In genomic region chr17:72826602-72827001, GRCh38 we compare ENCODE assay signal across 21 cellular contexts.
DNase-seq lines count a peak whose midpoint lies in the region; ATAC-seq, FAIRE-seq and TF ChIP-seq lines count a peak whose summit lies in the region.
"Had no signal": no experiment of that assay in that cellular context is flagged by ENCODE, and none has a peak within 500 bp of the region (broad histone marks: within the 10 kb centered on the region; RNA-seq: fewer than 3 reads in every experiment).

No MANE protein-coding gene starts in this region.

- H3K27me3 ChIP-seq in bronchial epithelial cell (ENCODE audit: control insufficient read depth, insufficient read depth, low read length) (no peaks in the 10 kb centered on the region), mesenchymal stem cell (ENCODE audit: control insufficient read depth in 1 of 2, insufficient read depth in 1 of 2, low read length in 2 of 2) (no peaks in the 10 kb centered on the region), BE2C (no peaks in the 10 kb centered on the region)
- H3K27me3 ChIP-seq: cardiac muscle cell, gastroesophageal sphincter had no signal

- no peak overlapping the region for H3K4me3 Mint-ChIP-seq in naive thymus-derived CD8-positive, alpha-beta T cell
- H3K4me3 Mint-ChIP-seq: activated CD8-positive, alpha-beta memory T cell treated with anti-CD3 and anti-CD28 coated beads, Interleukin-2, amount 10 ng/mL, durations not matched to agents 7 days and 5 days; activated naive CD4-positive, alpha-beta T cell treated with anti-CD3 and anti-CD28 coated beads for 36 hours; T-helper 1 cell treated with Interleukin-12 subunit alpha and Interleukin-12 subunit beta and Interleukin-4 antibody, amounts not matched to agents 30 μg/mL and 1 μg/mL, for 36 hours had no signal

- H3K27ac ChIP-seq in mesenchymal stem cell (ENCODE audit: low read length, poor library complexity, severe bottlenecking) = no peak overlapping the region
- H3K27ac ChIP-seq: cardiac muscle cell, gastroesophageal sphincter, KMS-11 had no signal

- 67% methylated on average over 2 of the region's 4 CpGs for WGBS in mesenchymal stem cell

- DNase-seq in EH (ENCODE audit: low read depth) (peak; percentile 33), M059J (ENCODE audit: low read depth) (peak; percentile 47), bronchial epithelial cell (ENCODE audit: low read depth) (peak; percentile 75), mesenchymal stem cell (peak; percentile 11), BE2C (no peak)
- DNase-seq in naive thymus-derived CD8-positive, alpha-beta T cell = no peak
- DNase-seq: activated CD4-positive, CD25-positive, alpha-beta regulatory T cell treated with anti-CD3 and anti-CD28 coated beads, Interleukin-2, amount 50 U/mL, for 72 hours; activated CD8-positive, alpha-beta memory T cell treated with anti-CD3 and anti-CD28 coated beads, Interleukin-2, amount 10 ng/mL, durations not matched to agents 7 days and 5 days; activated naive CD4-positive, alpha-beta T cell treated with anti-CD3 and anti-CD28 coated beads for 36 hours; AML-193; effector memory CD4-positive, alpha-beta T cell; GOT3; NCI-H146; NCI-H524 treated with DMSO at 0.1 percent for 48 hours; stimulated activated CD4-positive, alpha-beta T cell treated with anti-CD3 and anti-CD28 coated beads, Interleukin-4, amount 100 ng/mL, for 4 hours had no signal

- H3K18ac ChIP-seq in mesenchymal stem cell (ENCODE audit: low read depth in 1 of 2, low read length in 2 of 2) = no peak overlapping the region

- H3K14ac ChIP-seq in mesenchymal stem cell (ENCODE audit: low read length in 2 of 2) = no peak overlapping the region

- no peak overlapping the region for H3K4me2 ChIP-seq in mesenchymal stem cell (ENCODE audit: low read length, poor library complexity, severe bottlenecking)
- H3K4me2 ChIP-seq: KMS-11 had no signal

- H3K36me3 Mint-ChIP-seq in naive thymus-derived CD8-positive, alpha-beta T cell = peaks cover 44 to 69% (median 65%) of the 10 kb centered on the region in 3 donors

- no peak overlapping the region for H3K9ac ChIP-seq in mesenchymal stem cell (ENCODE audit: low read length)
- H3K9ac ChIP-seq: KMS-11 had no signal

- H2AK5ac ChIP-seq in mesenchymal stem cell (ENCODE audit: low read length, severe bottlenecking) = no peak overlapping the region

- H2BK12ac ChIP-seq in mesenchymal stem cell (ENCODE audit: low read length in 2 of 2) = no peak overlapping the region

- POLR2A ChIA-PET in naive thymus-derived CD8-positive, alpha-beta T cell (lab: Charles Lee) = no interaction called here

- no peak overlapping the region for H2AFZ ChIP-seq in mesenchymal stem cell (ENCODE audit: low read depth, low read length)

- no peaks in the 10 kb centered on the region for H3K4me1 ChIP-seq in mesenchymal stem cell (ENCODE audit: control insufficient read depth, insufficient read depth, low read depth, low read length)
- H3K4me1 ChIP-seq in BE2C = no peaks in the 10 kb centered on the region; the same call in 1 of the 2 replicates
- H3K4me1 ChIP-seq: gastroesophageal sphincter had no signal

- no peak overlapping the region for H2BK5ac ChIP-seq in mesenchymal stem cell (ENCODE audit: low read depth, low read length, poor library complexity, severe bottlenecking)

- peaks cover 0 to 2% (median 1%) of the 10 kb centered on the region in 4 donors for H3K4me1 Mint-ChIP-seq in naive thymus-derived CD8-positive, alpha-beta T cell

- H3K36me3 ChIP-seq in bronchial epithelial cell (ENCODE audit: control insufficient read depth, insufficient read depth, low read length) (no peaks in the 10 kb centered on the region), mesenchymal stem cell (ENCODE audit: control insufficient read depth in 1 of 2, insufficient read depth in 2 of 2, low read depth in 1 of 2, low read length in 2 of 2) (peaks cover 0 to 6% of the 10 kb centered on the region in 2 experiments), BE2C (peaks cover 2% of the 10 kb centered on the region)
- H3K36me3 ChIP-seq: cardiac muscle cell had no signal

- FAIRE-seq in bronchial epithelial cell (lab: Jason Lieb, UNC) = no peak

- H4K8ac ChIP-seq in mesenchymal stem cell (ENCODE audit: low read length) = no peak overlapping the region

- H3K4me3 ChIP-seq in bronchial epithelial cell (ENCODE audit: low read depth, low read length) = no peak overlapping the region
- H3K4me3 ChIP-seq in mesenchymal stem cell (ENCODE audit: insufficient read depth in 1 of 2, low read depth in 1 of 2, low read length in 2 of 2) = no peak overlapping the region
- no peak overlapping the region for H3K4me3 ChIP-seq in BE2C (ENCODE audit: low read depth, low read length)
- H3K4me3 ChIP-seq: cardiac muscle cell, gastroesophageal sphincter had no signal

- H3K27ac Mint-ChIP-seq in naive thymus-derived CD8-positive, alpha-beta T cell = no peak overlapping the region
- H3K27ac Mint-ChIP-seq: activated CD8-positive, alpha-beta memory T cell treated with anti-CD3 and anti-CD28 coated beads, Interleukin-2, amount 10 ng/mL, durations not matched to agents 7 days and 5 days; activated naive CD4-positive, alpha-beta T cell treated with anti-CD3 and anti-CD28 coated beads for 36 hours; T-helper 1 cell treated with Interleukin-12 subunit alpha and Interleukin-12 subunit beta and Interleukin-4 antibody, amounts not matched to agents 30 μg/mL and 1 μg/mL, for 36 hours had no signal

- no peak overlapping the region for H3K4ac ChIP-seq in mesenchymal stem cell (ENCODE audit: low read depth in 1 of 2, low read length in 2 of 2)

- H3K79me1 ChIP-seq in mesenchymal stem cell (replicated peaks; ENCODE audit: low read length, poor library complexity, severe bottlenecking) = no peaks in the 10 kb centered on the region

- H2BK120ac ChIP-seq in mesenchymal stem cell (ENCODE audit: low read depth, low read length) = no peak overlapping the region

- no peak overlapping the region for H3K23ac ChIP-seq in mesenchymal stem cell (ENCODE audit: low read length in 2 of 2)

- TF ChIP-seq CTCF in bronchial epithelial cell (IDR thresholded peaks at IDR 0.05; ENCODE audit: insufficient read depth, low read length, severe bottlenecking) (no peak), BE2C (IDR thresholded peaks at IDR 0.05; ENCODE audit: low read depth, low read length) (no peak)

- H4K91ac ChIP-seq in mesenchymal stem cell (ENCODE audit: low read length) = no peak overlapping the region

- H3K9me3 Mint-ChIP-seq in naive thymus-derived CD8-positive, alpha-beta T cell = peaks cover 10 to 45% (median 32%) of the 10 kb centered on the region in 9 donors

- H2BK15ac ChIP-seq in mesenchymal stem cell (ENCODE audit: low read depth, poor library complexity, severe bottlenecking) = no peak overlapping the region

- no peak for ATAC-seq in naive thymus-derived CD8-positive, alpha-beta T cell
- ATAC-seq in GM18858 (IDR thresholded peaks at IDR 0.05; ENCODE audit: unreplicated experiment) (no peak), HG02970 (IDR thresholded peaks at IDR 0.05; ENCODE audit: low FRiP score, unreplicated experiment) (no peak)
- ATAC-seq: activated CD8-positive, alpha-beta memory T cell treated with anti-CD3 and anti-CD28 coated beads, Interleukin-2, amount 10 ng/mL, durations not matched to agents 7 days and 5 days; gastroesophageal sphincter had no signal

- no peaks in the 10 kb centered on the region for H3K27me3 Mint-ChIP-seq in naive thymus-derived CD8-positive, alpha-beta T cell
- H3K27me3 Mint-ChIP-seq: activated CD8-positive, alpha-beta memory T cell treated with anti-CD3 and anti-CD28 coated beads, Interleukin-2, amount 10 ng/mL, durations not matched to agents 7 days and 5 days had no signal

- peaks cover 17% of the 10 kb centered on the region for H3K9me3 ChIP-seq in mesenchymal stem cell (ENCODE audit: control insufficient read depth, low read length)
- peaks cover 13% of the 10 kb centered on the region for H3K9me3 ChIP-seq in BE2C

Comparison
In these comparisons a context has a peak if more than half of its experiments do, and no peak if none do; other contexts are left out.
1. DNase-seq: peak in EH (single experiment), M059J (single experiment), bronchial epithelial cell (single experiment) and mesenchymal stem cell (single experiment); none in naive thymus-derived CD8-positive, alpha-beta T cell (0 of 10) and BE2C (single experiment).